In the genomic region with DNA sequence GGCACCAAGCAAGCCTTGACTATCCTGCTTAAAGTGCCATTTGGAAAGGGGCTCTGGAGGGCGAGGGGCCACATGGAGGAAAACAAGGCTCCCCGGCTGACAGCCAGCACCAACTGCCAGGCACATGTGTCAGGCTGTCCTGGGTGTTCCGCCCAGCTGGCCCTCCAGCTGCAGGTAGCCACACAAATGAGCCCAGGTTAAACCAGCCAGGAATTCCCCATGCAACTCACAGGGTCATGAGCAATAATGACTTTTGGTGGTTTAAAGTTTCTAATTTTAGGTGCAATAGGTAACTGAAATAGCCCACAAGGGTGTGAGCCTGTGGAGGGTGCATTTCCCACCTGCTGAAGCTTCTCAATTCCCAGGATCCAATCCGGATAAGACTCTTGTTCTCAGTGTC, we compare ENCODE assay signal across 2 cellular contexts.
TF ChIP-seq lines count a peak whose summit lies in the region.

No MANE protein-coding gene starts in this region.

TF ChIP-seq in GM12878, 131 proteins besides CTCF, POLR2A, EP300 and RAD21 (continues in another document):
- TF ChIP-seq NFIC (IDR thresholded peaks at IDR 0.05; ENCODE audit: low read depth, low read length) (peak; percentile 70), MEF2A (IDR thresholded peaks at IDR 0.05; ENCODE audit: insufficient read depth, low read depth, low read length) (peak; percentile 75), GATAD2B (conservative IDR thresholded peaks at IDR 0.05; ENCODE audit: low read depth) (peak; percentile 46; the same call in 1 of the 2 replicates), MLLT1 (IDR thresholded peaks at IDR 0.05) (0 out of 2 replicates have a peak, but pooled peaks have one; percentile 25), ATF2 (IDR thresholded peaks at IDR 0.05; ENCODE audit: low read length) (peak; percentile 70; the same call in 1 of the 2 replicates), KLF5 (IDR thresholded peaks at IDR 0.05; ENCODE audit: partially characterized antibody) (peak; percentile 43), NR2C1 (IDR thresholded peaks at IDR 0.05) (0 out of 2 replicates have a peak, but pooled peaks have one; percentile 13), NR2F1 (conservative IDR thresholded peaks at IDR 0.05) (peak; percentile 95), ATF7 (IDR thresholded peaks at IDR 0.05; ENCODE audit: low read depth) (peak; percentile 71), MEF2B (IDR thresholded peaks at IDR 0.05; ENCODE audit: partially characterized antibody, poor library complexity, severe bottlenecking) (peak; percentile 94), SKIL (IDR thresholded peaks at IDR 0.05; ENCODE audit: low read depth, poor library complexity, severe bottlenecking) (peak; percentile 80), FOXM1 (IDR thresholded peaks at IDR 0.05; ENCODE audit: low read depth, low read length) (peak; percentile 61; the same call in 1 of the 2 replicates), RUNX3 (IDR thresholded peaks at IDR 0.05; ENCODE audit: low read length) (peak; percentile 83), CREM (IDR thresholded peaks at IDR 0.05; ENCODE audit: low read depth) (peak; percentile 56; the same call in 1 of the 2 replicates), ZNF592 (IDR thresholded peaks at IDR 0.05) (0 out of 2 replicates have a peak, but pooled peaks have one; percentile 20), TCF12 (IDR thresholded peaks at IDR 0.05; ENCODE audit: low read depth, low read length) (peak; percentile 99), IRF4 (IDR thresholded peaks at IDR 0.05; ENCODE audit: low read depth, low read length) (0 out of 2 replicates have a peak, but pooled peaks have one; percentile 25), MTA2 (IDR thresholded peaks at IDR 0.05; ENCODE audit: low read depth) (peak; percentile 87)

TF ChIP-seq in HepG2, 621 proteins besides CTCF, POLR2A, EP300 and RAD21:
- TF ChIP-seq MNT (IDR thresholded peaks at IDR 0.05): 0 out of 2 replicates have a peak, but pooled peaks have one; percentile 18
